8 cellular contexts compared by ENCODE assay signal in genomic region chr15:51970132-51970817, GRCh38. TPM values are rescaled to one million over a fixed set of nuclear protein-coding genes. Genes with fewer than 3 reads are reported as not detected.
DNase-seq lines count a peak whose midpoint lies in the region; ATAC-seq, FAIRE-seq and TF ChIP-seq lines count a peak whose summit lies in the region.

No MANE protein-coding gene starts in this region.

- H4K91ac ChIP-seq in IMR-90 (ENCODE audit: insufficient read depth, low read depth, low read length) = no peak overlapping the region

- H3K79me1 ChIP-seq in IMR-90 (ENCODE audit: low read depth in 1 of 2, low read length in 2 of 2) = peaks cover 19 to 56% of the 10 kb centered on the region in 2 experiments

- dilution Hi-C loops in IMR-90 (cut with HindIII; ENCODE audit: low sequenced_read_pairs, unreplicated experiment) = no loop called here

- CTCF ChIA-PET in IMR-90 (lab: Yijun Ruan, JAX) = interaction anchor here (0.7 kb wide), 1 partner anchor 624 kb away, joined by 3 read pairs; no protein-coding TSS in a partner anchor
- CTCF ChIA-PET in GM12878 (lab: Yijun Ruan, JAX) = interaction anchor here (0.6 to 3.2 kb wide), 9 partner anchors 10 to 266 kb away, joined by 3 to 12 read pairs (median 4); no protein-coding TSS in a partner anchor

- peaks cover 1% of the 10 kb centered on the region for H3K27me3 Mint-ChIP-seq in mesothelial cell of epicardium (ENCODE audit: low read depth)

- H3K4me3 ChIP-seq in IMR-90 (ENCODE audit: insufficient read depth, low read depth, low read length) (peak overlapping the region; percentile 73; the same call in 1 of the 2 replicates), GM12878 (peak overlapping the region; percentile 82)

- H3K4me2 ChIP-seq in IMR-90 (ENCODE audit: low read depth, low read length) (peak overlapping the region; percentile 93), GM12878 (ENCODE audit: control insufficient read depth, insufficient read depth) (peak overlapping the region; percentile 86)

- peak overlapping the region; percentile 69; the same call in 1 of the 2 replicates for H3K23ac ChIP-seq in IMR-90 (ENCODE audit: low read depth, low read length)

- H3K4me1 ChIP-seq in IMR-90 (ENCODE audit: control insufficient read depth, insufficient read depth, low read length) = 0 out of 2 replicates have a peak, but pooled peaks cover 2% of the 10 kb centered on the region
- no peaks in the 10 kb centered on the region for H3K4me1 ChIP-seq in GM12878 (ENCODE audit: control insufficient read depth, insufficient read depth, low read length)

- peak overlapping the region; percentile 73 for H3K27ac Mint-ChIP-seq in mesothelial cell of epicardium

- peak overlapping the region; percentile 100 for H3K27ac ChIP-seq in C4-2B
- no peak overlapping the region for H3K27ac ChIP-seq in IMR-90 (ENCODE audit: insufficient read depth, low read length)
- H3K27ac ChIP-seq in GM12878 (ENCODE audit: control insufficient read depth, insufficient read depth) = peak overlapping the region; percentile 83

- H4K20me1 ChIP-seq in IMR-90 (ENCODE audit: insufficient read depth, low read length) = peaks cover 19% of the 10 kb centered on the region; the same call in 1 of the 2 replicates
- H4K20me1 ChIP-seq in GM12878 (ENCODE audit: control insufficient read depth, insufficient read depth) = no peaks in the 10 kb centered on the region

- no peak overlapping the region for H2BK5ac ChIP-seq in IMR-90 (ENCODE audit: low read depth, low read length, poor library complexity, severe bottlenecking)

- no peaks in the 10 kb centered on the region for H3K27me3 ChIP-seq in IMR-90 (ENCODE audit: control insufficient read depth, insufficient read depth, low read length)
- no peaks in the 10 kb centered on the region for H3K27me3 ChIP-seq in GM12878 (replicated peaks in 1 of 2; ENCODE audit: control insufficient read depth in 2 of 2, insufficient read depth in 2 of 2, low read length in 1 of 2)

- peak overlapping the region; percentile 95 for H3K4me3 Mint-ChIP-seq in mesothelial cell of epicardium

- H3K9me3 ChIP-seq in IMR-90 (ENCODE audit: control insufficient read depth, insufficient read depth, low read length) (no peaks in the 10 kb centered on the region), GM12878 (replicated peaks; ENCODE audit: control insufficient read depth, insufficient read depth, low read length) (peaks cover 4% of the 10 kb centered on the region; the same call in 1 of the 3 replicates)

- no peaks in the 10 kb centered on the region for H3K36me3 ChIP-seq in IMR-90 (ENCODE audit: control insufficient read depth, insufficient read depth, low read length)
- peaks cover 0 to 3% of the 10 kb centered on the region in 2 experiments; a peak in 3 of 4 replicates for H3K36me3 ChIP-seq in GM12878 (ENCODE audit: control insufficient read depth in 2 of 2, insufficient read depth in 2 of 2, low read length in 1 of 2)

- FAIRE-seq in GM12878 (lab: Jason Lieb, UNC) = no peak

- in situ Hi-C loops in IMR-90 (cut with MboI; ENCODE audit: low sequenced_read_pairs) = loop anchor here (10.0 kb wide), 1 partner anchor 245 kb away; no protein-coding TSS in a partner anchor
- in situ Hi-C loops in GM12878 (cut with MboI) = no loop called here

- peaks cover 15% of the 10 kb centered on the region for H3K4me1 Mint-ChIP-seq in mesothelial cell of epicardium

- H3K18ac ChIP-seq in IMR-90 (ENCODE audit: low read depth, low read length) = no peak overlapping the region

- no peak for TF ChIP-seq EP300 in GM12878 (IDR thresholded peaks at IDR 0.05; ENCODE audit: borderline replicate concordance in 1 of 2, control insufficient read depth in 1 of 2, low read depth in 2 of 2, low read length in 2 of 2)

- TF ChIP-seq CTCF in C4-2B (conservative IDR thresholded peaks at IDR 0.05) (no peak), IMR-90 (conservative IDR thresholded peaks at IDR 0.05; ENCODE audit: low read depth, low read length) (no peak), GM12878 (IDR thresholded peaks at IDR 0.05 in 2 of 3, conservative IDR thresholded peaks at IDR 0.05 in 1 of 3; ENCODE audit: control insufficient read depth in 2 of 3, extremely low read depth in 1 of 3, insufficient read depth in 1 of 3, low read depth in 3 of 3, low read length in 3 of 3) (no peak), mesothelial cell of epicardium (IDR thresholded peaks at IDR 0.05; ENCODE audit: unreplicated experiment) (no peak)

- H3K56ac ChIP-seq in IMR-90 (ENCODE audit: extremely low read depth, insufficient read depth, low read length) = no peak overlapping the region

- 0 out of 2 replicates have a peak overlapping the region, but pooled peaks have one; percentile 8 for H3K14ac ChIP-seq in IMR-90 (replicated peaks; ENCODE audit: low read depth, low read length)

- H2AK5ac ChIP-seq in IMR-90 (ENCODE audit: low read depth, low read length) = 0 out of 2 replicates have a peak overlapping the region, but pooled peaks have one; percentile 33

- TF ChIP-seq RAD21 in IMR-90 (IDR thresholded peaks at IDR 0.05; ENCODE audit: low read length) (no peak), GM12878 (IDR thresholded peaks at IDR 0.05; ENCODE audit: insufficient read depth, low read depth, low read length) (no peak)

- H3K79me2 ChIP-seq in GM12878 (ENCODE audit: control insufficient read depth, insufficient read depth, low read length) = peaks cover 49% of the 10 kb centered on the region

- no peak overlapping the region for H3K4ac ChIP-seq in IMR-90 (ENCODE audit: low read depth, low read length)

- H2BK15ac ChIP-seq in IMR-90 (ENCODE audit: low read depth, low read length) = no peak overlapping the region

- H4K8ac ChIP-seq in IMR-90 (ENCODE audit: low read depth in 2 of 2, low read length in 2 of 2) = no peak overlapping the region

- POLR2A ChIA-PET in IMR-90 (lab: Charles Lee; ENCODE audit: unreplicated experiment) = no interaction called here
- POLR2A ChIA-PET in GM12878 (lab: Charles Lee) = interaction anchor here (0.5 to 1.7 kb wide), 5 partner anchors 11 to 167 kb away, joined by 3 to 7 read pairs (median 3); no protein-coding TSS in a partner anchor

- no peak overlapping the region for H4K5ac ChIP-seq in IMR-90 (ENCODE audit: low read depth, low read length)

- H2AFZ ChIP-seq in IMR-90 (replicated peaks; ENCODE audit: low read length, poor library complexity) (no peak overlapping the region), GM12878 (ENCODE audit: control insufficient read depth, low read depth, low read length) (no peak overlapping the region)

- no peak overlapping the region for H2BK20ac ChIP-seq in IMR-90 (ENCODE audit: low read depth, low read length)

- DNase-seq in IMR-90 (no peak), GM12878 (ENCODE audit: low read depth, low spot score) (no peak), mesothelial cell of epicardium (ENCODE audit: low spot score in 2 of 2, unreplicated experiment in 2 of 2) (no peak), NCI-H446 treated with DMSO at 0.1 percent for 48 hours (lab: John Stamatoyannopoulos, UW) (no peak), NCI-H1105 treated with DMSO at 0.1 percent for 48 hours (lab: John Stamatoyannopoulos, UW) (no peak), amniotic stem cell (lab: John Stamatoyannopoulos, UW) (no peak)

- H3K9me3 Mint-ChIP-seq in mesothelial cell of epicardium = peaks cover 14% of the 10 kb centered on the region

- SMC1A ChIA-PET in GM12878 (lab: Charles Lee; ENCODE audit: uncharacterized antibody, unreplicated experiment) = interaction anchor here (1.0 to 2.5 kb wide), 9 partner anchors 11 to 257 kb away, joined by 3 to 20 read pairs (median 7); no protein-coding TSS in a partner anchor

- RAD21 ChIA-PET in GM12878 (lab: Charles Lee; ENCODE audit: unreplicated experiment) = interaction anchor here (1.0 to 2.2 kb wide), 7 partner anchors 9 to 134 kb away, joined by 3 to 6 read pairs (median 4); no protein-coding TSS in a partner anchor

- TF ChIP-seq POLR2A in IMR-90 (IDR thresholded peaks at IDR 0.05; ENCODE audit: low read depth, low read length) (no peak), GM12878 (IDR thresholded peaks at IDR 0.05; ENCODE audit: low read depth, low read length) (no peak)

- no peak overlapping the region for H2BK120ac ChIP-seq in IMR-90 (ENCODE audit: low read depth, low read length)

- H3K9ac ChIP-seq in IMR-90 (ENCODE audit: low read depth, low read length) (peak overlapping the region; percentile 89; the same call in 1 of the 2 replicates), GM12878 (ENCODE audit: control insufficient read depth, insufficient read depth, low read length) (peak overlapping the region; percentile 92)

- intact Hi-C loops in IMR-90 (cut with micrococcal nuclease) (loop anchor here (2.0 kb wide), 1 partner anchor 49 kb away; the partner anchor contains the start of gene MAPK6), GM12878 (cut with micrococcal nuclease; ENCODE audit: unreplicated experiment) (no loop called here)

- peaks cover 7% of the 10 kb centered on the region; the same call in 1 of the 2 replicates for H3K9me1 ChIP-seq in IMR-90 (ENCODE audit: insufficient read depth, low read length)

- no TSS peak for BruUV-seq in IMR-90 (replicated peaks; lab: Mats Ljungman, UMichigan)
- BruUV-seq in GM12878 (replicated peaks; lab: Mats Ljungman, UMichigan) = no TSS peak

- ATAC-seq in IMR-90 (ENCODE audit: low read depth) = no peak
- no peak; the same call in 2 of the 3 replicates for ATAC-seq in GM12878
- no peak for ATAC-seq in GM21515 (IDR thresholded peaks at IDR 0.05; ENCODE audit: unreplicated experiment)

- peaks cover 23% of the 10 kb centered on the region for H3K36me3 Mint-ChIP-seq in mesothelial cell of epicardium

- no CpG with 5 or more reads among the region's 4 CpGs for WGBS in IMR-90 (ENCODE audit: extremely low coverage in 2 of 2, insufficient read length in 1 of 2), 2 experiments
- 90% methylated on average over 4 of the region's 4 CpGs for WGBS in GM12878 (ENCODE audit: insufficient coverage, insufficient replicate concordance, low lambda C conversion rate, missing lambda C conversion rate)

- no peak overlapping the region for H2AK9ac ChIP-seq in IMR-90 (replicated peaks; ENCODE audit: low read depth, low read length, poor library complexity)

RNA-seq across cellular contexts. Expression of gene LEO1, which starts 1.3 kb away (rescaled TPM):
- total RNA-seq in IMR-90 (2012; rRNA removed) (11.5 and 30.3 TPM in 2 replicates), GM12878 (2014; rRNA removed) (23.7 and 28.6 TPM in 2 replicates), GM12878 (2014; rRNA removed; fragmentation: Illumina TruSeq; extraction: Trizol) (45.1 and 46.1 TPM in 2 replicates), GM12878 (2021) (23.0 and 23.6 TPM in 2 replicates), mesothelial cell of epicardium (20.2 to 22.4 TPM (median 20.4 TPM) in 3 replicates)
- polyA plus RNA-seq in IMR-90 (2012; rRNA removed) (7.7 and 9.0 TPM in 2 replicates), GM12878 (2011; rRNA removed) (13.6 and 15.8 TPM in 2 replicates), GM12878 (2014; fragmentation: Illumina TruSeq; extraction: Trizol) (50.6 and 62.8 TPM in 2 replicates), GM12878 (2014; fragmentation: Nextera tagmentation; extraction: Ambion mirVana) (10 to 100 TPM; 29.5 to 35.2 TPM), GM12878 (2014; rRNA removed) (23.8 and 25.8 TPM in 2 replicates), GM12878 (2016; fragmentation: Nextera tagmentation; extraction: Ambion mirVana) (10 to 100 TPM; 45.6 to 47.8 TPM)
- 1.0 and 2.2 TPM in 2 replicates for polyA plus RNA-seq in IMR-90 (2012; cell fraction: cytosol; rRNA removed)
- polyA plus RNA-seq in IMR-90 (2012; cell fraction: nucleus; rRNA removed; ENCODE audit: low replicate concordance) = 0.42 and 3.6 TPM in 2 replicates
- total RNA-seq in GM12878 (2013; cell fraction: nucleolus; rRNA removed) = 71.0 and 71.5 TPM in 2 replicates
- polyA plus RNA-seq in GM12878 (2011; ENCODE audit: low read depth) = 14.7 TPM
- 3.6 and 4.8 TPM in 2 replicates for polyA plus RNA-seq in GM12878 (2011; cell fraction: cytosol; rRNA removed)
- polyA plus RNA-seq in GM12878 (2011; cell fraction: nucleus; rRNA removed) = 5.4 and 8.5 TPM in 2 replicates
- 18.5 and 23.9 TPM in 2 replicates for polyA plus RNA-seq in GM12878 (2012)
- polyA minus RNA-seq in GM12878 (2011; rRNA and poly(A)+ RNA removed) = 9.0 and 9.4 TPM in 2 replicates
- polyA minus RNA-seq in GM12878 (2011; cell fraction: cytosol; rRNA and poly(A)+ RNA removed) = 5.3 and 6.5 TPM in 2 replicates
- 5.7 and 7.3 TPM in 2 replicates for polyA minus RNA-seq in GM12878 (2011; cell fraction: nucleus; rRNA and poly(A)+ RNA removed)

RNA-seq across cellular contexts. Expression of gene MAPK6, which starts 48.7 kb away (rescaled TPM):
- total RNA-seq in IMR-90 (2012; rRNA removed) = 60.6 and 84.2 TPM in 2 replicates
- polyA plus RNA-seq in IMR-90 (2012; rRNA removed) = 17.9 and 22.6 TPM in 2 replicates
- polyA plus RNA-seq in IMR-90 (2012; cell fraction: cytosol; rRNA removed) = 5.0 and 5.8 TPM in 2 replicates
- polyA plus RNA-seq in IMR-90 (2012; cell fraction: nucleus; rRNA removed; ENCODE audit: low replicate concordance) = 2.0 and 13.3 TPM in 2 replicates
- 80.8 and 88.1 TPM in 2 replicates for total RNA-seq in GM12878 (2013; cell fraction: nucleolus; rRNA removed)
- 52.6 and 59.6 TPM in 2 replicates for total RNA-seq in GM12878 (2014; rRNA removed)
- total RNA-seq in GM12878 (2014; rRNA removed; fragmentation: Illumina TruSeq; extraction: Trizol) = 69.8 and 71.0 TPM in 2 replicates
- total RNA-seq in GM12878 (2021) = 72.6 TPM in 2 replicates
- polyA plus RNA-seq in GM12878 (2011; ENCODE audit: low read depth) = 24.7 TPM
- polyA plus RNA-seq in GM12878 (2011; rRNA removed) = 100 and 162 TPM in 2 replicates
- polyA plus RNA-seq in GM12878 (2011; cell fraction: cytosol; rRNA removed) = 32.0 and 38.4 TPM in 2 replicates
- 28.7 and 36.7 TPM in 2 replicates for polyA plus RNA-seq in GM12878 (2011; cell fraction: nucleus; rRNA removed)
- 24.5 and 34.8 TPM in 2 replicates for polyA plus RNA-seq in GM12878 (2012)
- 62.6 and 76.2 TPM in 2 replicates for polyA plus RNA-seq in GM12878 (2014; fragmentation: Illumina TruSeq; extraction: Trizol)
- polyA plus RNA-seq in GM12878 (2014; fragmentation: Nextera tagmentation; extraction: Ambion mirVana) = 10 to 100 TPM; 20.6 to 23.4 TPM
- polyA plus RNA-seq in GM12878 (2014; rRNA removed) = 28.0 and 35.6 TPM in 2 replicates
- polyA plus RNA-seq in GM12878 (2016; fragmentation: Nextera tagmentation; extraction: Ambion mirVana) = 10 to 100 TPM; 47.5 to 52.5 TPM
- polyA minus RNA-seq in GM12878 (2011; rRNA and poly(A)+ RNA removed) = 77.4 and 116 TPM in 2 replicates
- polyA minus RNA-seq in GM12878 (2011; cell fraction: cytosol; rRNA and poly(A)+ RNA removed) = 37.0 and 41.8 TPM in 2 replicates
- 19.3 and 25.4 TPM in 2 replicates for polyA minus RNA-seq in GM12878 (2011; cell fraction: nucleus; rRNA and poly(A)+ RNA removed)
- 56.7 to 59.9 TPM (median 57.4 TPM) in 3 replicates for total RNA-seq in mesothelial cell of epicardium
